Comparison of ENCODE assay signal across 30 cellular contexts in the genomic region with DNA sequence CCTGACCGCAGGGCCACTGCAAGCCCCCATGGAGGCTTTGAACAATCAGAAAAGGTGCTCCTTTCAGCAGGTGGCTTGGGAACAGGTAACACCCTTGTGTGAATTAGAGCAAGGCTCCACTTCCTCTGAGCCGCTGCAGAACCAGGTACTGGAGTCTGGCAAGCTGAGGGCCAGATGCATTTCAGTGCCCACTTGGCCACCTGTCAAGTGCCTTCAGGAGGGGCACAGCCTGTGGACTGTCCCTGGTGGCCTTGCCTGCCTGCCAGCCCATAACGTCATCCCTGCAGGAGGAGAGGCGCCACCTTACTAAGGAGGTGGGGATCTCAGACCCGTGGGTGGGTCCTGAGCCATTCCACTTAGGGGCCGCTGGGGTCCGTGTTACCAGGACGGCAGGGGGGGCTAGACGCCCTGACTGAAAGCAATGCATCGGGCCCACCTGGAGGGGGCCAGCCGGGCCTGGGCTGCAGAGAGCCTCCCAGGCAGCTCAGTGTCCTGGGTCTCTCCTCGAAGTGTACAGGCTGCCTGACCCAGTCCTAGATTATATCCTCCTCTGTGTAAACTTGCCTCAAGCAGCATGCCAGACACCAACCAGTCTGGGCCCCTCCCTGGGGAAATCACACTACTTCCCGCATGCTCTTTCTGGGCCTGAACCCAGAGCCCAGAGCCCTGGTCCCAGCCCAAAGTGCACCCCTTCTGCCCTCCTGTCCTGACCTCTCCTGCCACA. TPM values are rescaled to one million over a fixed set of nuclear protein-coding genes. Genes with fewer than 3 reads are reported as not detected.
DNase-seq lines count a peak whose midpoint lies in the region; ATAC-seq and TF ChIP-seq lines count a peak whose summit lies in the region.
"Had no signal": no experiment of that assay in that cellular context is flagged by ENCODE, and none has a peak within 500 bp of the region (broad histone marks: within the 10 kb centered on the region; RNA-seq: fewer than 3 reads in every experiment).

No MANE protein-coding gene starts in this region.

- no peak for ATAC-seq in HG03442 (IDR thresholded peaks at IDR 0.05; ENCODE audit: unreplicated experiment)
- ATAC-seq: effector memory CD8-positive, alpha-beta T cell; foreskin keratinocyte; mucosa of descending colon; pancreas; stimulated activated effector memory CD8-positive, alpha-beta T cell treated with anti-CD3 and anti-CD28 coated beads, Interleukin-12 subunit alpha, Interleukin-12 subunit beta, amount 100 ng/mL, for 72 hours had no signal

- peaks cover 4% of the 10 kb centered on the region for H3K36me3 Mint-ChIP-seq in neural progenitor cell
- H3K36me3 Mint-ChIP-seq: stimulated activated effector memory CD8-positive, alpha-beta T cell treated with anti-CD3 and anti-CD28 coated beads, Interleukin-12 subunit alpha, Interleukin-12 subunit beta, amount 100 ng/mL, for 72 hours had no signal

- H2AFZ ChIP-seq in OCI-LY1 (ENCODE audit: low read length) (no peak overlapping the region), neural progenitor cell (replicated peaks) (no peak overlapping the region)

- no peaks in the 10 kb centered on the region for H3K9me2 ChIP-seq in OCI-LY1 (ENCODE audit: low read depth, low read length)
- H3K9me2 ChIP-seq: SK-N-SH had no signal

- H3K27ac Mint-ChIP-seq in neural progenitor cell = peak overlapping the region; percentile 76
- H3K27ac Mint-ChIP-seq: CD4-positive, alpha-beta T cell; effector memory CD8-positive, alpha-beta T cell; nephron; stimulated activated effector memory CD8-positive, alpha-beta T cell treated with anti-CD3 and anti-CD28 coated beads, Interleukin-12 subunit alpha, Interleukin-12 subunit beta, amount 100 ng/mL, for 72 hours; T-helper 2 cell treated with Interferon-gamma antibody and Interleukin-4, amounts not matched to agents 5 μg/mL and 100 μg/mL, for 36 hours had no signal

- DNase-seq in H7 (peak; percentile 86), neural progenitor cell (ENCODE audit: low spot score) (no peak), OCI-M1 (lab: John Stamatoyannopoulos, UW) (no peak), tibial artery (no peak)
- DNase-seq: activated CD4-positive, alpha-beta T cell treated with anti-CD3 and anti-CD28 coated beads, Interleukin-2, amount 10 ng/mL, durations not matched to agents 24 days and 14 days; activated gamma-delta T cell treated with Interleukin-2 at 50 U/mL for 16 hours; activated T-cell treated with anti-CD3 and anti-CD28 coated beads, Interleukin-2, amount 50 U/mL, for 1 hour; CD4-positive, alpha-beta T cell; effector memory CD8-positive, alpha-beta T cell; foreskin keratinocyte; KG1; kidney glomerular epithelial cell; lower lobe of right lung; MM.1S; mucosa of descending colon; NCI-H1417 treated with DMSO at 0.1 percent for 48 hours; SK-N-SH; stimulated activated CD4-positive, alpha-beta T cell treated with anti-CD3 and anti-CD28 coated beads, Interleukin-12 subunit alpha, Interleukin-12 subunit beta, amount 100 ng/mL, for 4 hours; stimulated activated CD4-positive, alpha-beta T cell treated with anti-CD3 and anti-CD28 coated beads, Interleukin-4, amount 100 ng/mL, for 24 hours; WERI-Rb-1 had no signal

- H4K20me1 ChIP-seq in OCI-LY1 (ENCODE audit: insufficient read depth, low read length) = no peaks in the 10 kb centered on the region
- H4K20me1 ChIP-seq in neural progenitor cell (ENCODE audit: low read depth) = no peaks in the 10 kb centered on the region

- no peaks in the 10 kb centered on the region for H3K36me3 ChIP-seq in H7 (replicated peaks; ENCODE audit: control insufficient read depth, insufficient read depth, low read length)
- no peaks in the 10 kb centered on the region for H3K36me3 ChIP-seq in OCI-LY1 (ENCODE audit: insufficient read depth, low read length)
- no peaks in the 10 kb centered on the region for H3K36me3 ChIP-seq in neural progenitor cell
- no peaks in the 10 kb centered on the region for H3K36me3 ChIP-seq in tibial artery
- H3K36me3 ChIP-seq: heart left ventricle, lower lobe of right lung, pancreas, WERI-Rb-1 had no signal

- H3K9me3 ChIP-seq in OCI-LY1 (ENCODE audit: low read length) = no peaks in the 10 kb centered on the region
- no peaks in the 10 kb centered on the region for H3K9me3 ChIP-seq in neural progenitor cell (ENCODE audit: low read depth)
- no peaks in the 10 kb centered on the region for H3K9me3 ChIP-seq in tibial artery
- H3K9me3 ChIP-seq: esophagus muscularis mucosa, heart left ventricle, lower lobe of right lung, mucosa of descending colon, pancreas, SK-N-SH had no signal

- H3K27me3 ChIP-seq in H7 (ENCODE audit: control insufficient read depth, insufficient read depth, low read length) = peaks cover 15% of the 10 kb centered on the region; the same call in 1 of the 2 replicates
- peaks cover 7% of the 10 kb centered on the region for H3K27me3 ChIP-seq in OCI-LY1 (ENCODE audit: insufficient read depth, low read length)
- peaks cover 38% of the 10 kb centered on the region for H3K27me3 ChIP-seq in neural progenitor cell
- peaks cover 0 to 23% of the 10 kb centered on the region in 2 donors for H3K27me3 ChIP-seq in tibial artery
- H3K27me3 ChIP-seq: pancreas had no signal

- peak overlapping the region; percentile 82 for H3K27ac ChIP-seq in C4-2B
- H3K27ac ChIP-seq in OCI-LY1 (ENCODE audit: low read depth, low read length, poor library complexity, severe bottlenecking) = no peak overlapping the region
- H3K27ac ChIP-seq in neural progenitor cell = no peak overlapping the region
- no peak overlapping the region for H3K27ac ChIP-seq in tibial artery
- H3K27ac ChIP-seq: coronary artery, esophagus muscularis mucosa, foreskin keratinocyte, lower lobe of right lung, pancreas, WERI-Rb-1 had no signal

- H3K4me3 ChIP-seq in H7 (ENCODE audit: insufficient read depth, low read depth, low read length) (no peak overlapping the region), OCI-LY1 (ENCODE audit: low read depth, low read length, poor library complexity, severe bottlenecking) (no peak overlapping the region), neural progenitor cell (no peak overlapping the region), tibial artery (no peak overlapping the region)
- H3K4me3 ChIP-seq: coronary artery, esophagus muscularis mucosa, heart left ventricle, lower lobe of right lung, mucosa of descending colon, pancreas had no signal

- no peaks in the 10 kb centered on the region for H3F3A ChIP-seq in OCI-LY1 (ENCODE audit: insufficient read depth, low read length)
- peaks cover 5% of the 10 kb centered on the region for H3F3A ChIP-seq in neural progenitor cell (ENCODE audit: low read depth)

- no peaks in the 10 kb centered on the region for H3K79me2 ChIP-seq in OCI-LY1 (ENCODE audit: insufficient read depth, low read length)
- no peaks in the 10 kb centered on the region for H3K79me2 ChIP-seq in neural progenitor cell (ENCODE audit: low read depth)

- H3K4me2 ChIP-seq in OCI-LY1 (ENCODE audit: low read length) = no peak overlapping the region
- H3K4me2 ChIP-seq in neural progenitor cell = no peak overlapping the region
- H3K4me2 ChIP-seq: SK-N-SH had no signal

- peaks cover 7% of the 10 kb centered on the region for H3K27me3 Mint-ChIP-seq in neural progenitor cell (ENCODE audit: insufficient read depth, low read depth)

- no peak overlapping the region for H3K9ac ChIP-seq in OCI-LY1 (ENCODE audit: low read length)
- H3K9ac ChIP-seq in neural progenitor cell = no peak overlapping the region
- H3K9ac ChIP-seq: SK-N-SH had no signal

- no peaks in the 10 kb centered on the region for H3K9me3 Mint-ChIP-seq in neural progenitor cell
- H3K9me3 Mint-ChIP-seq: activated CD4-positive, alpha-beta T cell treated with anti-CD3 and anti-CD28 coated beads, Interleukin-2, amount 10 ng/mL, durations not matched to agents 24 days and 14 days; CD4-positive, alpha-beta T cell; effector memory CD8-positive, alpha-beta T cell; nephron; stimulated activated effector memory CD8-positive, alpha-beta T cell treated with anti-CD3 and anti-CD28 coated beads, Interleukin-12 subunit alpha, Interleukin-12 subunit beta, amount 100 ng/mL, for 72 hours; T-helper 2 cell treated with Interferon-gamma antibody and Interleukin-4, amounts not matched to agents 5 μg/mL and 100 μg/mL, for 36 hours had no signal

- H3K4me1 Mint-ChIP-seq in neural progenitor cell = peaks cover 15% of the 10 kb centered on the region

- no peak overlapping the region for H3K4me3 Mint-ChIP-seq in neural progenitor cell
- H3K4me3 Mint-ChIP-seq: activated CD4-positive, alpha-beta T cell treated with anti-CD3 and anti-CD28 coated beads, Interleukin-2, amount 10 ng/mL, durations not matched to agents 24 days and 14 days; CD4-positive, alpha-beta T cell; effector memory CD8-positive, alpha-beta T cell; nephron; stimulated activated effector memory CD8-positive, alpha-beta T cell treated with anti-CD3 and anti-CD28 coated beads, Interleukin-12 subunit alpha, Interleukin-12 subunit beta, amount 100 ng/mL, for 72 hours; T-helper 2 cell treated with Interferon-gamma antibody and Interleukin-4, amounts not matched to agents 5 μg/mL and 100 μg/mL, for 36 hours had no signal

- TF ChIP-seq CTCF in C4-2B (conservative IDR thresholded peaks at IDR 0.05) (no peak), OCI-LY1 (IDR thresholded peaks at IDR 0.05; ENCODE audit: low read length) (peak; percentile 11; the same call in 1 of the 2 replicates), neural progenitor cell (IDR thresholded peaks at IDR 0.05) (peak; percentile 5), tibial artery (IDR thresholded peaks at IDR 0.05) (no peak)

- H3K4me1 ChIP-seq in OCI-LY1 (ENCODE audit: insufficient read depth, low read length, severe bottlenecking) = no peaks in the 10 kb centered on the region
- peaks cover 8% of the 10 kb centered on the region for H3K4me1 ChIP-seq in neural progenitor cell
- H3K4me1 ChIP-seq in tibial artery = peaks cover 0 to 23% (median 12%) of the 10 kb centered on the region in 4 donors

- intact Hi-C loops in tibial artery (cut with DNase I; ENCODE audit: low total_unique reads) = no loop called here

RNA-seq across cellular contexts. Expression of gene SPTBN5, which starts 16.1 kb away (rescaled TPM):
- total RNA-seq in H7 (2014; rRNA removed; shearing (Covaris generic)) = 0.17 and 0.55 TPM in 2 replicates
- 0.15 TPM in 1 of 2 replicates, not detected in the other for total RNA-seq in neural progenitor cell (ENCODE audit: low replicate concordance)

RNA-seq across cellular contexts. Expression of gene PLA2G4B, which starts 39.1 kb away (rescaled TPM):
- 3.0 and 5.3 TPM in 2 replicates for total RNA-seq in H7 (2014; rRNA removed; shearing (Covaris generic))
- 2.0 and 10.1 TPM in 2 replicates for total RNA-seq in neural progenitor cell (ENCODE audit: low replicate concordance)

RNA-seq across cellular contexts. Expression of gene JMJD7, which starts 49.9 kb away (rescaled TPM):
- 10.7 and 12.3 TPM in 2 replicates for total RNA-seq in H7 (2014; rRNA removed; shearing (Covaris generic))
- total RNA-seq in neural progenitor cell (ENCODE audit: low replicate concordance) = 13.4 and 18.3 TPM in 2 replicates

Comparison
In these comparisons a context has a peak if more than half of its experiments do, and no peak if none do; other contexts are left out.
1. CTCF ChIP-seq: peak in OCI-LY1 (single experiment) and neural progenitor cell (single experiment); none in C4-2B (single experiment) and tibial artery (0 of 2).